Comparison of ENCODE assay signal across 1 cellular context in genomic region chr11:1536065-1536843, GRCh38.
TF ChIP-seq lines count a peak whose summit lies in the region.

No MANE protein-coding gene starts in this region.

TF ChIP-seq in GM12878, 131 proteins besides CTCF, POLR2A, EP300 and RAD21 (continued from another document):
- TF ChIP-seq PRDM15 (CRISPR knock-in tag; IDR thresholded peaks at IDR 0.05) (no peak), ZNF24 (IDR thresholded peaks at IDR 0.05) (no peak)
